ENCODE assay signal across 20 cellular contexts in the genomic region with DNA sequence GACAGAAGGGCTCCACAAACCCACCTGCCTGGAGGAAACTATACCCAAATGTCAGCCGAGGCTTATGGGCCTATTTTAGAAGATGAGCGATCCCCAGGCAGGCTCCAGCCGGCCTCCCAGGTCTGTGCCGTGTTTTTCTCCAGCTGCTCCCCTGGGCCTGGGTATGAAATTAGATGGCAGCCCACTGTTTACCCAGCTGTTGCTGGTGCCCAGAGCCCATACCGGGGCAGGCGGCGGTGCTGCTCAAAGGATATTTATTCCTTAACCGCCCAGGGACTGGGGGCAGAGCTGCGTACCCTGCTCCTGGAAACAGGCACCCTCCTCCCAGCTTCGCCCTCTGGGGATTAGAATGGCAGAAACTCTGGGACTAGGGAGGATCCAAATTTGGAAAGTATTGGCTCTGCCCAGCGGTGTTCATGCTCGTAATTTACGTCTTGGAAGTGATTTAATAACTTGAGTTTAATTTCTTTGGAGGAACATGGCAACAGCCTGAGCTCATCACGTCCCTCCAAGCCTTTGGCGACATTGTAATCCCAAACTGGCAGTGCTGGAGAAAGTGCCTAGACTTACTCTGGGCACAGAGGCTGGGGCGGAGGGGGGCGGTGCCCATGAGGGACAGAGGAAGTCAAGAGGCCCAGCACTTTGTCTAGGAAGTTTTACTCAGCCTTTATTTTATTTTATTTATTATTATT.
DNase-seq lines count a peak whose midpoint lies in the region; ATAC-seq and TF ChIP-seq lines count a peak whose summit lies in the region.
"Had no signal": no experiment of that assay in that cellular context is flagged by ENCODE, and none has a peak within 500 bp of the region (broad histone marks: within the 10 kb centered on the region; RNA-seq: fewer than 3 reads in every experiment).

No MANE protein-coding gene starts in this region.

- H3K4me3 ChIP-seq in lower lobe of right lung, result no peak overlapping the region
- H3K4me3 ChIP-seq in vagina, result no peak overlapping the region
- H3K4me3 ChIP-seq: adrenal gland, colonic mucosa, heart left ventricle, SJSA1, testis had no signal

- H3K27ac ChIP-seq in lower lobe of right lung (no peak overlapping the region), vagina (peak overlapping the region; percentile 72)
- H3K27ac ChIP-seq: adrenal gland, colonic mucosa, epithelial cell of prostate, SJSA1, testis had no signal

- ATAC-seq in lower lobe of right lung (no peak), GM21723 (IDR thresholded peaks at IDR 0.05; ENCODE audit: unreplicated experiment) (no peak)
- ATAC-seq: heart left ventricle had no signal

- H3K9me3 ChIP-seq in lower lobe of right lung, result no peaks in the 10 kb centered on the region
- no peaks in the 10 kb centered on the region for H3K9me3 ChIP-seq in vagina
- H3K9me3 ChIP-seq: adrenal gland, colonic mucosa, heart left ventricle, SJSA1, testis had no signal

- intact Hi-C loops in lower lobe of right lung (cut with DNase I), result no loop called here
- intact Hi-C loops in vagina (cut with DNase I), result no loop called here

- H3K27me3 ChIP-seq in lower lobe of right lung (ENCODE audit: low read depth) (no peaks in the 10 kb centered on the region), vagina (no peaks in the 10 kb centered on the region)
- H3K27me3 ChIP-seq: adrenal gland, colonic mucosa, heart left ventricle, SJSA1, testis had no signal

- TF ChIP-seq POLR2A in vagina (IDR thresholded peaks at IDR 0.05), result no peak

- DNase-seq in NCI-H2029 (lab: John Stamatoyannopoulos, UW) (peak; percentile 27), NCI-H2029 treated with DMSO at 0.1 percent for 48 hours (lab: John Stamatoyannopoulos, UW) (no peak), NCI-H526 (lab: John Stamatoyannopoulos, UW) (peak; percentile 18 to 73), lower lobe of right lung (peak; percentile 35), vagina (ENCODE audit: extremely low spot score in 2 of 2) (no peak)
- no peak for DNase-seq in activated CD4-positive, CD25-positive, alpha-beta regulatory T cell (lab: John Stamatoyannopoulos, UW)
- no peak for DNase-seq in stimulated activated CD4-positive, alpha-beta T cell treated with anti-CD3 and anti-CD28 coated beads, Interleukin-12 subunit alpha, Interleukin-12 subunit beta, amount 100 ng/mL, for 4 hours
- DNase-seq: 8988T; activated CD4-positive, alpha-beta T cell treated with anti-CD3 and anti-CD28 coated beads, Interleukin-2, amount 50 U/mL, for 4 hours; adrenal gland; colonic mucosa; GF-D8; heart left ventricle; islet precursor cell; midbrain; stimulated activated CD4-positive, alpha-beta T cell treated with anti-CD3 and anti-CD28 coated beads, Interleukin-15, amount 100 ng/mL, for 24 hours; testis had no signal

- TF ChIP-seq CTCF in lower lobe of right lung (IDR thresholded peaks at IDR 0.05) (no peak), vagina (IDR thresholded peaks at IDR 0.05) (no peak)

- H3K4me1 ChIP-seq in lower lobe of right lung (no peaks in the 10 kb centered on the region), vagina (peaks cover 20% of the 10 kb centered on the region)
- H3K4me1 ChIP-seq: colonic mucosa, SJSA1, testis had no signal

- H3K36me3 ChIP-seq in lower lobe of right lung (no peaks in the 10 kb centered on the region), vagina (no peaks in the 10 kb centered on the region)
- H3K36me3 ChIP-seq: adrenal gland, colonic mucosa, heart left ventricle, SJSA1 had no signal

Comparison
In these comparisons a context has a peak if more than half of its experiments do, and no peak if none do; other contexts are left out.
1. DNase-seq: peak in NCI-H2029 (single experiment), NCI-H526 (2 of 2) and lower lobe of right lung (single experiment); none in NCI-H2029 treated with DMSO at 0.1 percent for 48 hours (single experiment), vagina (0 of 2), activated CD4-positive, CD25-positive, alpha-beta regulatory T cell (0 of 4) and stimulated activated CD4-positive, alpha-beta T cell treated with anti-CD3 and anti-CD28 coated beads, Interleukin-12 subunit alpha, Interleukin-12 subunit beta, amount 100 ng/mL, for 4 hours (single experiment).